In the genomic region with DNA sequence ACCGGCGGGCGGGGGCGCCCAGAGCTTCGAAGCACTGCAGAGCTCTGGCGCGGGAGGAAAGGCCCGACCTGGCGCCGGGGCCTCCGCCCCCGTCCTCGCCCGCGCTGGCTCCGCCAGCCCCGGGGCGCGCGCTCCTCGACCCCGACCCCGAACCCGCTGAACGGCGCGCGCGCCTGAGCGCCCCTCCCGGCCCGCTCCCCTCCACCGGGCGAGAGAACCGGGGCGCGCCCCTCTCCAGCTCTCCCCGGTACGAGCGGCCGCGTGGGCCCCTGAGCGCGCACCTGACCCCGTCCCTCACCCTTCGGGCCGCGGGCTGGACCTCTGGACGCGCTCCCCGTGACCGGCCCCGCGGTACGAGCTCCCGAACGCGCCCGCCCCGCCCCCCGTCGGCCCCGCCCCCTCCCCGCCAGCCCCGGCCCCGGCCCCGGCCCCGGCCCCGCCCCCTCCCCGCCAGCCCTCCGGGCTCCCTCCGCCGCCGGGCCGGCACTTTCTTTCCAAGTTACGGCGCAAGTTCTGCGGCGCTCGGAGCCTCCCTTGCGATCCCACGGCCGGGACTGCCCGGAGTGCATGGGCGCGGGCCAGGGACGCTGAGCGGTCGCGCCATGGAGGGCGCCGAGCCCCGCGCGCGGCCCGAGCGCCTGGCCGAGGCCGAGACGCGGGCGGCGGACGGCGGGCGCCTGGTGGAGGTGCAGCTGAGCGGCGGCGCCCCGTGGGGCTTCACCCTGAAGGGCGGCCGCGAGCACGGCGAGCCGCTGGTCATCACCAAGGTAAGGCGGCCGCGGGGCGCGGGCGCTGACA, we compare ENCODE assay signal across 8 cellular contexts. TPM values are rescaled to one million over a fixed set of nuclear protein-coding genes. Genes with fewer than 3 reads are reported as not detected.
DNase-seq lines count a peak whose midpoint lies in the region; ATAC-seq and TF ChIP-seq lines count a peak whose summit lies in the region.

A gene with protein sequence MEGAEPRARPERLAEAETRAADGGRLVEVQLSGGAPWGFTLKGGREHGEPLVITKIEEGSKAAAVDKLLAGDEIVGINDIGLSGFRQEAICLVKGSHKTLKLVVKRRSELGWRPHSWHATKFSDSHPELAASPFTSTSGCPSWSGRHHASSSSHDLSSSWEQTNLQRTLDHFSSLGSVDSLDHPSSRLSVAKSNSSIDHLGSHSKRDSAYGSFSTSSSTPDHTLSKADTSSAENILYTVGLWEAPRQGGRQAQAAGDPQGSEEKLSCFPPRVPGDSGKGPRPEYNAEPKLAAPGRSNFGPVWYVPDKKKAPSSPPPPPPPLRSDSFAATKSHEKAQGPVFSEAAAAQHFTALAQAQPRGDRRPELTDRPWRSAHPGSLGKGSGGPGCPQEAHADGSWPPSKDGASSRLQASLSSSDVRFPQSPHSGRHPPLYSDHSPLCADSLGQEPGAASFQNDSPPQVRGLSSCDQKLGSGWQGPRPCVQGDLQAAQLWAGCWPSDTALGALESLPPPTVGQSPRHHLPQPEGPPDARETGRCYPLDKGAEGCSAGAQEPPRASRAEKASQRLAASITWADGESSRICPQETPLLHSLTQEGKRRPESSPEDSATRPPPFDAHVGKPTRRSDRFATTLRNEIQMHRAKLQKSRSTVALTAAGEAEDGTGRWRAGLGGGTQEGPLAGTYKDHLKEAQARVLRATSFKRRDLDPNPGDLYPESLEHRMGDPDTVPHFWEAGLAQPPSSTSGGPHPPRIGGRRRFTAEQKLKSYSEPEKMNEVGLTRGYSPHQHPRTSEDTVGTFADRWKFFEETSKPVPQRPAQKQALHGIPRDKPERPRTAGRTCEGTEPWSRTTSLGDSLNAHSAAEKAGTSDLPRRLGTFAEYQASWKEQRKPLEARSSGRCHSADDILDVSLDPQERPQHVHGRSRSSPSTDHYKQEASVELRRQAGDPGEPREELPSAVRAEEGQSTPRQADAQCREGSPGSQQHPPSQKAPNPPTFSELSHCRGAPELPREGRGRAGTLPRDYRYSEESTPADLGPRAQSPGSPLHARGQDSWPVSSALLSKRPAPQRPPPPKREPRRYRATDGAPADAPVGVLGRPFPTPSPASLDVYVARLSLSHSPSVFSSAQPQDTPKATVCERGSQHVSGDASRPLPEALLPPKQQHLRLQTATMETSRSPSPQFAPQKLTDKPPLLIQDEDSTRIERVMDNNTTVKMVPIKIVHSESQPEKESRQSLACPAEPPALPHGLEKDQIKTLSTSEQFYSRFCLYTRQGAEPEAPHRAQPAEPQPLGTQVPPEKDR (N-terminal part only) (plus strand): TSS at position 486 of the 798 bp plus-strand sequence. CDS start 117 bp downstream, at position 603.

- no peak within 1 kb of the TSS for H3K27ac Mint-ChIP-seq in activated CD4-positive, alpha-beta T cell treated with anti-CD3 and anti-CD28 coated beads, Interleukin-2, amount 10 ng/mL, durations not matched to agents 24 days and 14 days

- WGBS in testis, 2 donors = 1% methylated on average over 18 of the region's 123 CpGs; no CpG with 5 or more reads in 1 of the 2 donors

- no peaks in the 10 kb centered on the region for H3K9me3 Mint-ChIP-seq in activated CD4-positive, alpha-beta T cell treated with anti-CD3 and anti-CD28 coated beads, Interleukin-2, amount 10 ng/mL, durations not matched to agents 24 days and 14 days

- H3K27me3 ChIP-seq in brain microvascular endothelial cell (replicated peaks) (peaks cover 14% of the 10 kb centered on the region), testis (no peaks in the 10 kb centered on the region)

- H3K36me3 ChIP-seq in brain microvascular endothelial cell (replicated peaks) (no peaks in the 10 kb centered on the region), testis (ENCODE audit: low read depth, missing control alignments) (no peaks in the 10 kb centered on the region)

- ATAC-seq in left lobe of liver = peak; percentile 69
- no peak for ATAC-seq in GM19023 (IDR thresholded peaks at IDR 0.05; ENCODE audit: unreplicated experiment)

- H3K4me1 Mint-ChIP-seq in activated CD4-positive, alpha-beta T cell treated with anti-CD3 and anti-CD28 coated beads, Interleukin-2, amount 10 ng/mL, durations not matched to agents 24 days and 14 days = no peaks in the 10 kb centered on the region

- H3K36me3 Mint-ChIP-seq in activated CD4-positive, alpha-beta T cell treated with anti-CD3 and anti-CD28 coated beads, Interleukin-2, amount 10 ng/mL, durations not matched to agents 24 days and 14 days (ENCODE audit: low read depth) = no peaks in the 10 kb centered on the region

- H3K27me3 Mint-ChIP-seq in activated CD4-positive, alpha-beta T cell treated with anti-CD3 and anti-CD28 coated beads, Interleukin-2, amount 10 ng/mL, durations not matched to agents 24 days and 14 days = peaks cover 31% of the 10 kb centered on the region

- H3K4me1 ChIP-seq in testis = no peaks in the 10 kb centered on the region

- H3K4me3 ChIP-seq in brain microvascular endothelial cell (ENCODE audit: low read depth, low read length) (peak within 1 kb of the TSS; percentile 41), testis (peak within 1 kb of the TSS; percentile 46 to 59)

- no peak for DNase-seq in activated CD4-positive, alpha-beta T cell treated with anti-CD3 and anti-CD28 coated beads, Interleukin-2, amount 10 ng/mL, durations not matched to agents 24 days and 14 days
- DNase-seq in activated CD4-positive, alpha-beta T cell treated with anti-CD3 and anti-CD28 coated beads, Interleukin-2, amount 50 U/mL, for 48 hours = no peak
- DNase-seq in brain microvascular endothelial cell (no peak), left lobe of liver (ENCODE audit: low spot score) (peak; percentile 48), testis (peak; percentile 28), NOMO-1 treated with DMSO at 0.1 percent for 48 hours (lab: John Stamatoyannopoulos, UW; ENCODE audit: unreplicated experiment) (no peak)
- no peak for DNase-seq in activated CD8-positive, alpha-beta memory T cell treated with anti-CD3 and anti-CD28 coated beads, Interleukin-2, amount 50 U/mL, for 4 hours

- TF ChIP-seq POLR2A in testis (IDR thresholded peaks at IDR 0.05) = no peak

- no peaks in the 10 kb centered on the region for H3K9me3 ChIP-seq in testis

- intact Hi-C loops in activated CD4-positive, alpha-beta T cell treated with anti-CD3 and anti-CD28 coated beads, Interleukin-2, amount 10 ng/mL, durations not matched to agents 24 days and 14 days (cut with micrococcal nuclease) = no loop called here
- intact Hi-C loops in testis (cut with DNase I; ENCODE audit: low total_unique reads) = no loop called here

- TF ChIP-seq CTCF in brain microvascular endothelial cell (IDR thresholded peaks at IDR 0.05; ENCODE audit: low read depth, low read length, missing control alignments) = no peak
- no peak for TF ChIP-seq CTCF in testis (IDR thresholded peaks at IDR 0.05)

- in situ Hi-C loops in brain microvascular endothelial cell (cut with HindIII; ENCODE audit: low pct_ligation_motif_present, low sequenced_read_pairs) = no loop called here

- peak within 1 kb of the TSS; percentile 32 for H3K4me3 Mint-ChIP-seq in activated CD4-positive, alpha-beta T cell treated with anti-CD3 and anti-CD28 coated beads, Interleukin-2, amount 10 ng/mL, durations not matched to agents 24 days and 14 days

- no peak within 1 kb of the TSS for H3K27ac ChIP-seq in brain microvascular endothelial cell
- H3K27ac ChIP-seq in testis = no peak within 1 kb of the TSS

RNA-seq across cellular contexts. Expression of the gene that starts here (rescaled TPM):
- not detected in 2 replicates for total RNA-seq in activated CD4-positive, alpha-beta T cell treated with anti-CD3 and anti-CD28 coated beads, Interleukin-2, amount 10 ng/mL, durations not matched to agents 24 days and 14 days
- total RNA-seq in left lobe of liver = 4.7 TPM
- 10 to 100 TPM; 22.1 to 46.0 TPM for total RNA-seq in testis
- 8.2 TPM for polyA plus RNA-seq in testis (ENCODE audit: insufficient read depth, low read depth, low replicate concordance)

Comparison
In these comparisons a context has a peak if more than half of its experiments do, and no peak if none do; other contexts are left out.
1. DNase-seq: peak in left lobe of liver (single experiment) and testis (single experiment); none in activated CD4-positive, alpha-beta T cell treated with anti-CD3 and anti-CD28 coated beads, Interleukin-2, amount 10 ng/mL, durations not matched to agents 24 days and 14 days (single experiment), activated CD4-positive, alpha-beta T cell treated with anti-CD3 and anti-CD28 coated beads, Interleukin-2, amount 50 U/mL, for 48 hours (0 of 2), brain microvascular endothelial cell (single experiment), activated CD8-positive, alpha-beta memory T cell treated with anti-CD3 and anti-CD28 coated beads, Interleukin-2, amount 50 U/mL, for 4 hours (single experiment) and NOMO-1 treated with DMSO at 0.1 percent for 48 hours (single experiment).